9 cellular contexts compared by ENCODE assay signal in the genomic region with DNA sequence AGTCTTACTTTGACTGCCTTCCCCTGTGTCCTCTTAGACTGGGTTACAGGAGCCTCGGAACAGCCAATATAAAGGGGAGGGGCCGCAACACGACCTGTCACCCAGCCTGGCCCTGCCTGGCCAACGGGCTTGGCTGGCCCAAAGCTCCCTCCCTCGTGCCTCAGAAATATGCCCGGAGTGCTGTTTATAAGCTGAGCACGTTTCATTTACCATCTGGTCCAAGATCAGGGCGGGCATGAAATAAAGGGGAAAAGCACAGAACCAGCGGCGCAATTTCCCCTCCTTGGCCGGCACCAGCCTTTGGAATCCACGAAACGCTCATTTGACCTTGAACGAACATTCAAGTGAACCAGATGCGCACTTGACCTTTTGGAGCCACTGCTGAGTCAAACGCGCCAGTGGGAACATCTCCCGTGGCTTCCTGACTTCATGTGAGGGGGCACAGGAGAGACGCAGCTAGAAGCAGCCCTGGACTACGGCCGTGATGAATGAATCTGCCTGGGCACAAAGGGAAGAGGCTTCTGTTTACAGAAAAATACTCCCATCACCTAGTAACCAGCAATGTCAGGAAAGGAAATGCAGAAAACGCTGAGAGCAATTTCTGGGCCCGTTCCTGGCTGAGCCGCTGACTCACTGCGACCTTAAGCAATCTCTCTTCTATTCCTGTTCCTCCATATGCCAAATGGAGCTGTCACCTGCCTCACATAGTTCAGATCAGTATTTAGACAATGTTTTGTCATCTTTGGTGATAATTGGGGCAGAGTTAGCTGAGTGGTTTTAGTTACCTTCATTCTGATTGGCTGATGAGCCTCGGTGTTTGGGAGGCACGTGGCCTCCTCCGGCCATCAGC. TPM values are rescaled to one million over a fixed set of nuclear protein-coding genes. Genes with fewer than 3 reads are reported as not detected.
DNase-seq lines count a peak whose midpoint lies in the region; ATAC-seq and TF ChIP-seq lines count a peak whose summit lies in the region.
"Had no signal": no experiment of that assay in that cellular context is flagged by ENCODE, and none has a peak within 500 bp of the region (broad histone marks: within the 10 kb centered on the region; RNA-seq: fewer than 3 reads in every experiment).

No MANE protein-coding gene starts in this region.

- peaks cover 42% of the 10 kb centered on the region for H3K4me1 Mint-ChIP-seq in chondrocyte (ENCODE audit: low read depth)

- H3K4me3 Mint-ChIP-seq in chondrocyte (ENCODE audit: unreplicated experiment): no peak overlapping the region
- H3K4me3 Mint-ChIP-seq: CD8-positive, alpha-beta T cell had no signal

- no peaks in the 10 kb centered on the region for H3K9me3 ChIP-seq in stomach smooth muscle (ENCODE audit: control insufficient read depth in 2 of 2, low read length in 2 of 2)

- no peaks in the 10 kb centered on the region for H3K36me3 ChIP-seq in stomach smooth muscle (ENCODE audit: control insufficient read depth in 2 of 2, insufficient read depth in 2 of 2, low read length in 2 of 2)

- ATAC-seq in HG02884 (IDR thresholded peaks at IDR 0.05; ENCODE audit: unreplicated experiment): no peak
- ATAC-seq: CD8-positive, alpha-beta T cell had no signal

- H3K9me3 Mint-ChIP-seq in chondrocyte (ENCODE audit: low read depth): no peaks in the 10 kb centered on the region
- H3K9me3 Mint-ChIP-seq: CD8-positive, alpha-beta T cell had no signal

- no peaks in the 10 kb centered on the region for H3K36me3 Mint-ChIP-seq in chondrocyte (ENCODE audit: low read depth)
- H3K36me3 Mint-ChIP-seq: CD8-positive, alpha-beta T cell had no signal

- peak overlapping the region; percentile 95 for H3K27ac Mint-ChIP-seq in chondrocyte (ENCODE audit: unreplicated experiment)
- H3K27ac Mint-ChIP-seq: CD8-positive, alpha-beta T cell had no signal

- peak; percentile 16 for DNase-seq in activated CD4-positive, alpha-beta T cell treated with anti-CD3 and anti-CD28 coated beads, Interleukin-2, amount 50 U/mL, for 1 hour
- no peak for DNase-seq in activated CD4-positive, alpha-beta T cell treated with anti-CD3 and anti-CD28 coated beads, Interleukin-2, amount 50 U/mL, for 48 hours
- DNase-seq in NOMO-1 treated with DMSO at 0.1 percent for 48 hours (lab: John Stamatoyannopoulos, UW; ENCODE audit: unreplicated experiment): peak; percentile 99
- DNase-seq in chondrocyte (ENCODE audit: low spot score): peak; percentile 49
- peak; percentile 74 for DNase-seq in left kidney (ENCODE audit: low read depth, low spot score)
- DNase-seq in cerebellar nuclear complex (lab: John Stamatoyannopoulos, UW): no peak

- H3K27me3 Mint-ChIP-seq in chondrocyte (ENCODE audit: low read depth): no peaks in the 10 kb centered on the region

- no peaks in the 10 kb centered on the region for H3K27me3 ChIP-seq in stomach smooth muscle (ENCODE audit: control insufficient read depth in 1 of 2, insufficient read depth in 2 of 2, low read length in 2 of 2)

- peak overlapping the region; percentile 100 for H3K27ac ChIP-seq in stomach smooth muscle (ENCODE audit: low read length)

- peak overlapping the region; percentile 72 to 85 for H3K9ac ChIP-seq in stomach smooth muscle (ENCODE audit: low read length in 2 of 2)

- H3K4me1 ChIP-seq in stomach smooth muscle (ENCODE audit: control insufficient read depth, insufficient read depth, low read length): peaks cover 61% of the 10 kb centered on the region

- H3K4me3 ChIP-seq in stomach smooth muscle (ENCODE audit: low read length in 2 of 2): peak overlapping the region; percentile 43 to 66

- TF ChIP-seq CTCF in chondrocyte (IDR thresholded peaks at IDR 0.05): no peak

RNA-seq across cellular contexts. Expression of gene RFX2, which starts 53.3 kb away (rescaled TPM):
- total RNA-seq in chondrocyte: 5.6 to 9.9 TPM (median 6.5 TPM) in 3 replicates

Comparison
In these comparisons a context has a peak if more than half of its experiments do, and no peak if none do; other contexts are left out.
1. DNase-seq: peak in activated CD4-positive, alpha-beta T cell treated with anti-CD3 and anti-CD28 coated beads, Interleukin-2, amount 50 U/mL, for 1 hour (single experiment), NOMO-1 treated with DMSO at 0.1 percent for 48 hours (single experiment), chondrocyte (single experiment) and left kidney (single experiment); none in activated CD4-positive, alpha-beta T cell treated with anti-CD3 and anti-CD28 coated beads, Interleukin-2, amount 50 U/mL, for 48 hours (0 of 2) and cerebellar nuclear complex (0 of 2).